In genomic region chr6:85685713-85686112, GRCh38 we compare ENCODE assay signal across 15 cellular contexts. TPM values are rescaled to one million over a fixed set of nuclear protein-coding genes. Genes with fewer than 3 reads are reported as not detected.
DNase-seq lines count a peak whose midpoint lies in the region; ATAC-seq lines count a peak whose summit lies in the region.
"Had no signal": no experiment of that assay in that cellular context is flagged by ENCODE, and none has a peak within 500 bp of the region (broad histone marks: within the 10 kb centered on the region; RNA-seq: fewer than 3 reads in every experiment).

No MANE protein-coding gene starts in this region.

- H3K4me1 Mint-ChIP-seq in activated T-cell treated with anti-CD3 and anti-CD28 coated beads, Interleukin-2, amount 50 U/mL, for 72 hours (ENCODE audit: low read depth), result no peaks in the 10 kb centered on the region
- H3K4me1 Mint-ChIP-seq in stimulated activated effector memory CD8-positive, alpha-beta T cell treated with anti-CD3 and anti-CD28 coated beads, Interleukin-12 subunit alpha, Interleukin-12 subunit beta, amount 100 ng/mL, for 72 hours, result no peaks in the 10 kb centered on the region
- H3K4me1 Mint-ChIP-seq: central memory CD8-positive, alpha-beta T cell; nephron; stimulated activated memory B cell treated with anti-CD40 and anti-IgM and Interleukin-4, amounts not matched to agents 10 μg/mL and 1 μg/mL and 100 μg/mL, for 72 hours had no signal

- H3K27ac Mint-ChIP-seq in activated T-cell treated with anti-CD3 and anti-CD28 coated beads, Interleukin-2, amount 50 U/mL, for 72 hours, result no peak overlapping the region
- peak overlapping the region; percentile 17 for H3K27ac Mint-ChIP-seq in stimulated activated effector memory CD8-positive, alpha-beta T cell treated with anti-CD3 and anti-CD28 coated beads, Interleukin-12 subunit alpha, Interleukin-12 subunit beta, amount 100 ng/mL, for 72 hours
- H3K27ac Mint-ChIP-seq: activated T-helper 1 cell treated with anti-CD3 and anti-CD28 coated beads, Interleukin-12 subunit alpha, Interleukin-12 subunit beta, Interleukin-2, Interleukin-4 antibody, amounts not matched to agents 30 ng/mL and 10 ng/mL and 1 ng/mL, durations not matched to agents 14 hours and 24 hours and 36 hours; nephron; stimulated activated memory B cell treated with anti-CD40 and anti-IgM and Interleukin-4, amounts not matched to agents 10 μg/mL and 1 μg/mL and 100 μg/mL, for 72 hours had no signal

- DNase-seq in activated T-cell treated with anti-CD3 and anti-CD28 coated beads, Interleukin-2, amount 50 U/mL, for 72 hours, result no peak
- no peak for DNase-seq in activated T-cell treated with anti-CD3 and anti-CD28 coated beads for 4 hours
- DNase-seq in stimulated activated effector memory CD8-positive, alpha-beta T cell treated with anti-CD3 and anti-CD28 coated beads, Interleukin-12 subunit alpha, Interleukin-12 subunit beta, amount 100 ng/mL, for 72 hours (ENCODE audit: low spot score in 2 of 2), result no peak
- no peak for DNase-seq in NCI-H1694 (lab: John Stamatoyannopoulos, UW)
- DNase-seq in CD1c-positive myeloid dendritic cell (ENCODE audit: extremely low spot score), result no peak
- no peak for DNase-seq in NCI-H1417 (lab: John Stamatoyannopoulos, UW)
- DNase-seq: NCI-H146; Peyer's patch; stimulated activated CD4-positive, alpha-beta T cell treated with anti-CD3 and anti-CD28 coated beads, Interleukin-12 subunit alpha, Interleukin-12 subunit beta, amount 100 ng/mL, for 4 hours had no signal

- H3K27me3 Mint-ChIP-seq in activated T-cell treated with anti-CD3 and anti-CD28 coated beads, Interleukin-2, amount 50 U/mL, for 72 hours (ENCODE audit: low read depth), result no peaks in the 10 kb centered on the region
- H3K27me3 Mint-ChIP-seq: central memory CD8-positive, alpha-beta T cell; stimulated activated memory B cell treated with anti-CD40 and anti-IgM and Interleukin-4, amounts not matched to agents 10 μg/mL and 1 μg/mL and 100 μg/mL, for 72 hours had no signal

- ATAC-seq in activated T-cell treated with anti-CD3 and anti-CD28 coated beads, Interleukin-2, amount 50 U/mL, for 72 hours (replicated peaks in 1 of 2), result peak; percentile 69 to 95
- ATAC-seq in GM21515 (IDR thresholded peaks at IDR 0.05; ENCODE audit: unreplicated experiment), result peak; percentile 87
- ATAC-seq in HG03064 (IDR thresholded peaks at IDR 0.05; ENCODE audit: low read depth, unreplicated experiment), result peak; percentile 96
- peak; percentile 88 for ATAC-seq in stimulated activated effector memory CD8-positive, alpha-beta T cell treated with anti-CD3 and anti-CD28 coated beads, Interleukin-12 subunit alpha, Interleukin-12 subunit beta, amount 100 ng/mL, for 72 hours
- ATAC-seq: stimulated activated memory B cell treated with anti-CD40 and anti-IgM and Interleukin-4, amounts not matched to agents 10 μg/mL and 1 μg/mL and 100 μg/mL, for 72 hours had no signal

- H3K36me3 Mint-ChIP-seq in activated T-cell treated with anti-CD3 and anti-CD28 coated beads, Interleukin-2, amount 50 U/mL, for 72 hours (ENCODE audit: insufficient read depth in 2 of 2), result peaks cover 2 to 4% of the 10 kb centered on the region in 2 donors
- H3K36me3 Mint-ChIP-seq in stimulated activated effector memory CD8-positive, alpha-beta T cell treated with anti-CD3 and anti-CD28 coated beads, Interleukin-12 subunit alpha, Interleukin-12 subunit beta, amount 100 ng/mL, for 72 hours, result no peaks in the 10 kb centered on the region
- H3K36me3 Mint-ChIP-seq: stimulated activated memory B cell treated with anti-CD40 and anti-IgM and Interleukin-4, amounts not matched to agents 10 μg/mL and 1 μg/mL and 100 μg/mL, for 72 hours had no signal

- no peaks in the 10 kb centered on the region for H3K9me3 Mint-ChIP-seq in activated T-cell treated with anti-CD3 and anti-CD28 coated beads, Interleukin-2, amount 50 U/mL, for 72 hours
- no peaks in the 10 kb centered on the region for H3K9me3 Mint-ChIP-seq in stimulated activated effector memory CD8-positive, alpha-beta T cell treated with anti-CD3 and anti-CD28 coated beads, Interleukin-12 subunit alpha, Interleukin-12 subunit beta, amount 100 ng/mL, for 72 hours
- H3K9me3 Mint-ChIP-seq: central memory CD8-positive, alpha-beta T cell; nephron; stimulated activated memory B cell treated with anti-CD40 and anti-IgM and Interleukin-4, amounts not matched to agents 10 μg/mL and 1 μg/mL and 100 μg/mL, for 72 hours had no signal

- peak overlapping the region in 1 of 2 donors; percentile 46 for H3K4me3 Mint-ChIP-seq in activated T-cell treated with anti-CD3 and anti-CD28 coated beads, Interleukin-2, amount 50 U/mL, for 72 hours
- H3K4me3 Mint-ChIP-seq in stimulated activated effector memory CD8-positive, alpha-beta T cell treated with anti-CD3 and anti-CD28 coated beads, Interleukin-12 subunit alpha, Interleukin-12 subunit beta, amount 100 ng/mL, for 72 hours, result no peak overlapping the region
- H3K4me3 Mint-ChIP-seq: activated T-helper 1 cell treated with anti-CD3 and anti-CD28 coated beads, Interleukin-12 subunit alpha, Interleukin-12 subunit beta, Interleukin-2, Interleukin-4 antibody, amounts not matched to agents 30 ng/mL and 10 ng/mL and 1 ng/mL, durations not matched to agents 14 hours and 24 hours and 36 hours; central memory CD8-positive, alpha-beta T cell; nephron; stimulated activated memory B cell treated with anti-CD40 and anti-IgM and Interleukin-4, amounts not matched to agents 10 μg/mL and 1 μg/mL and 100 μg/mL, for 72 hours had no signal

RNA-seq across cellular contexts. Expression of gene SYNCRIP, which starts 43.0 kb away (rescaled TPM):
- 10 to 100 TPM; 75.9 to 90.2 TPM for total RNA-seq in activated T-cell treated with anti-CD3 and anti-CD28 coated beads, Interleukin-2, amount 50 U/mL, for 72 hours
